In the genomic region with DNA sequence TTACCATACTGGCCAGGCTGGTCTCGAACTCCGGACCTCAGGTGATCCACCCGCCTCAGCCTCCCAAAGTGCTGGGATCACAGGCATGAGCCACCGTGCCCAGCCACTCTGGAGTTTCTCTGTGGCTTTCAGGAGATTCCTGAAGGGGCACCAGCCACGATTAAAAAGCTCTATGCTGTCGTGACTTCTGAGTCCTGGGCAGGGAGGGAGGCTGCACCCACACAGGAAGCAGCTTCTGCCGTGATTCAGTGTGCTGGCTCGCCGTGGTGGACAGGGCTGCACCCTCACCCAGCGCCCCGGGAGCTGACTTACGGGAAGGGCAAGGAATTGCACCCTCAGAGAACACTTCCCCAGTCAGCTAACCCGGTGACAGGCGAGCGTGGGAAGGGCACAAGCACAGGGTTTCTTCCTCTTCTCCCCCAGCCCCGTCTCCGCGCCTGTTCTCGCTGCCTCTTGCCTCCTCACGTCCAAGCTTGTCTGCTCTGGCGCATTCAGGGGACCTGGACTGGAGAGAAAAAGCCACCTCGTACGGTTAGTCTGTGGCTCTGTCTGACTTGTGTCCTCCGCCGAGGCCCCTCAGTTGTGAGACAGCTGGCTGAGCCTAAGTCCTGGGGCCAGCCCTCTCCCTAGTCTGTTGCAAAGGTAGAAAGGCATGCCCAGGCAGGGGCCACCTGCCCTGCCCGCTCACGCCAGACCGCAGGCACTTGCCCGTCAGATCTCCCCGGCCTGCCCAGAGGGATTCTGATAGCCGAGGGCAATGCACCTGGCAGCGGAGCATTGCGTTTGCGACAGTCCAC, we compare ENCODE assay signal across 8 cellular contexts.
DNase-seq lines count a peak whose midpoint lies in the region; ATAC-seq and TF ChIP-seq lines count a peak whose summit lies in the region.

No MANE protein-coding gene starts in this region.

- H3K4me3 ChIP-seq in cardiac fibroblast (replicated peaks in 1 of 2; ENCODE audit: low read depth in 2 of 2, low read length in 2 of 2) (peak overlapping the region; percentile 10 to 15), mucosa of rectum (ENCODE audit: low read length in 2 of 2) (peak overlapping the region; percentile 36 to 44), H7 (ENCODE audit: insufficient read depth, low read depth, low read length) (no peak overlapping the region)

- H3K36me3 ChIP-seq in mucosa of rectum (ENCODE audit: control insufficient read depth in 2 of 2, insufficient read depth in 2 of 2, low read length in 2 of 2): no peaks in the 10 kb centered on the region
- no peaks in the 10 kb centered on the region for H3K36me3 ChIP-seq in H7 (replicated peaks; ENCODE audit: control insufficient read depth, insufficient read depth, low read length)

- H3K9ac ChIP-seq in mucosa of rectum (ENCODE audit: low read depth in 1 of 2, low read length in 2 of 2): peak overlapping the region; percentile 60 to 84

- H3K27me3 ChIP-seq in mucosa of rectum (ENCODE audit: control insufficient read depth in 2 of 2, insufficient read depth in 2 of 2, low read length in 2 of 2): peaks cover 0 to 3% of the 10 kb centered on the region in 2 donors
- H3K27me3 ChIP-seq in H7 (ENCODE audit: control insufficient read depth, insufficient read depth, low read length): peaks cover 8% of the 10 kb centered on the region

- H3K27ac ChIP-seq in mucosa of rectum (ENCODE audit: low read depth in 2 of 2, low read length in 2 of 2): peak overlapping the region; percentile 97 to 99

- peaks cover 47 to 50% of the 10 kb centered on the region in 2 donors for H3K4me1 ChIP-seq in mucosa of rectum (ENCODE audit: control insufficient read depth in 2 of 2, insufficient read depth in 2 of 2, low read length in 2 of 2)

- TF ChIP-seq CTCF in cardiac fibroblast (IDR thresholded peaks at IDR 0.05; ENCODE audit: low read depth, low read length): peak; percentile 5

- no peaks in the 10 kb centered on the region for H3K9me3 ChIP-seq in mucosa of rectum (ENCODE audit: control insufficient read depth in 2 of 2, low read length in 2 of 2)

- ATAC-seq in HG03457 (IDR thresholded peaks at IDR 0.05; ENCODE audit: unreplicated experiment): no peak

- peak; percentile 49 for DNase-seq in Ammon's horn (ENCODE audit: low spot score)
- DNase-seq in NCI-H1105 treated with DMSO at 0.1 percent for 48 hours (lab: John Stamatoyannopoulos, UW): peak; percentile 75
- DNase-seq in cardiac fibroblast (ENCODE audit: low read depth in 2 of 2): peak; percentile 95 to 97
- no peak for DNase-seq in NCI-H1436 treated with DMSO at 0.1 percent for 48 hours (lab: John Stamatoyannopoulos, UW)
- no peak for DNase-seq in middle frontal gyrus (ENCODE audit: extremely low spot score, low spot score)
- DNase-seq in H7: no peak

Comparison
In these comparisons a context has a peak if more than half of its experiments do, and no peak if none do; other contexts are left out.
1. DNase-seq: peak in Ammon's horn (single experiment), NCI-H1105 treated with DMSO at 0.1 percent for 48 hours (single experiment) and cardiac fibroblast (2 of 2); none in NCI-H1436 treated with DMSO at 0.1 percent for 48 hours (single experiment), middle frontal gyrus (single experiment) and H7 (single experiment).